23 cellular contexts compared by ENCODE assay signal in the genomic region with DNA sequence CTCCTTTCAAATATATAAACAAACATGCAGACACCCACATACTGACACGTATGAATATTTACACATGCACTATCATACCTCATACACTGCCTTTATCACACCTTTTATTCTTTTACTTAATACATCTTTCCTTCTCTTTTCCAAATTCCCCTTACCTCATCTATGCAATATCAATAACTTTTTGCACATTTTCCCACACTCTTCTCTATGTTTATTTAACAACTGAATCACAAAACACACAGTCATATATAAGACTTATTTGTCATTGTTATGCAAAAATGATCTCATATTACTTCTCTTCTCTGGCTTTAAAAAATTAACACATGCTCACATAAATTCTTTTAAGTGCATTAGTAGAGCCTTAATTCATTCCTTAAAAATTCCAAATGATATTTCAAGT.
"Had no signal": no experiment of that assay in that cellular context is flagged by ENCODE, and none has a peak within 500 bp of the region (broad histone marks: within the 10 kb centered on the region; RNA-seq: fewer than 3 reads in every experiment).

No MANE protein-coding gene starts in this region.

- H3K36me3 ChIP-seq: Peyer's patch, SJCRH30 had no signal

- DNase-seq: KBM-7; NCI-H1092; NCI-H1105 treated with DMSO at 0.1 percent for 48 hours; NCI-H1417 treated with DMSO at 0.1 percent for 48 hours; NCI-H146; NCI-H1694 treated with DMSO at 0.1 percent for 48 hours; NCI-H1930; NCI-H2081; NCI-H2107; NCI-H345; NCI-H446 treated with DMSO at 0.1 percent for 48 hours; NCI-H510A treated with DMSO at 0.1 percent for 48 hours; NCI-H526; NCI-H82; NK-92 treated with Interleukin-12 subunit alpha and Interleukin-12 subunit beta, amount 100 ng/mL, for 24 hours; PC-9; Peyer's patch; SHP77 treated with DMSO at 0.1 percent for 48 hours; SJCRH30; T-helper 1 cell; T-helper 17 cell had no signal

- H3K4me1 ChIP-seq: Peyer's patch, SJCRH30 had no signal

- H3K4me2 ChIP-seq: PC-9 had no signal

- ATAC-seq: Right ventricle myocardium inferior, SK-N-SH treated with all-trans-retinoic acid at 6 μM for 48 hours, T-helper 17 cell had no signal

- H3K27ac ChIP-seq: PC-9, Peyer's patch, SJCRH30 had no signal

- H3K9me3 ChIP-seq: Peyer's patch, SJCRH30 had no signal

- H3K27me3 ChIP-seq: Peyer's patch, SJCRH30 had no signal

- H2AFZ ChIP-seq: PC-9 had no signal

- H3K4me3 ChIP-seq: PC-9, Peyer's patch, SJCRH30 had no signal
